1 cellular context compared by ENCODE assay signal in the genomic region with DNA sequence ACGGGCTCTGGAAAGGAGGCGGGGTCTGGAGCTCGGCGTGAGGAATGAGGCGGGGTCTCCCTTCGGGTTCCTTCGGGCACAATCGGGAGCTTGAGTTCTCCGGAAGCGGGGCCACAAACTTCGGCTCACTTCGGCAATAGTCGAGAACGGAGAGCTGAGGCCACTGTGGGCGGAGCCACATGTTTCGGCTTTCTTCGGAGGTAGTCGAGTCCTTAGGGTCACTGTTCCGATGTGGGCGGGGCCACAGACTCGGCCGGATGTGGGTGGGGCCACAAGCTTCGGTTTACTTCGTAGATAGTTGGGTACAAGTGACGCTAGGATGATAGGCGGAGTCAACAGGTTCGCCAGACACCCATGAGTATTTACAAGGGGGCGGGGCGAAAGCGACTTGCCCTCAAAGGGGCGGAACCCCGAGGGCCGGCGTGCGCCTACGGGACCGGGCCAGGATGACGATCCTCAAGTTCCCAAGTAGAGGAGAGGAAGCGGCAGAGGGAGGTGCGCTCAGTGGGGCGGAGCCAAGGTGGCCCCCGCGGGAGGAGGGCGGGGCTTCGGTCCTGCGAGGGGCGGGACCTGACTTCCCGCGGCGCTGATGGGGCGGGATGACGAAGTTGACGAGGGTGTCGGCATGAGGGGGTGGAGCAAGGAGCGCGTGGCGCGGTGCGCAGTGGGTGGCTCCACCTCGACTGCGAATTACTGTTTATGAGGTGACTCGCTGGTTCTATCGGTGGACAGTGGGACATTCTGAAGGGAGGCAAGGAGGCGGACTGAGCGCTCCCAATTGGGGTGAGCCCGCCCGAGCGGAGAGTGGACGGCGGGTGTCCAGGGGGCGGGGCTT.
TF ChIP-seq lines count a peak whose summit lies in the region.

No MANE protein-coding gene starts in this region.

TF ChIP-seq in HepG2, 621 proteins besides CTCF, POLR2A, EP300 and RAD21 (continued from another document and continues in another):
- TF ChIP-seq, protein P1, sequence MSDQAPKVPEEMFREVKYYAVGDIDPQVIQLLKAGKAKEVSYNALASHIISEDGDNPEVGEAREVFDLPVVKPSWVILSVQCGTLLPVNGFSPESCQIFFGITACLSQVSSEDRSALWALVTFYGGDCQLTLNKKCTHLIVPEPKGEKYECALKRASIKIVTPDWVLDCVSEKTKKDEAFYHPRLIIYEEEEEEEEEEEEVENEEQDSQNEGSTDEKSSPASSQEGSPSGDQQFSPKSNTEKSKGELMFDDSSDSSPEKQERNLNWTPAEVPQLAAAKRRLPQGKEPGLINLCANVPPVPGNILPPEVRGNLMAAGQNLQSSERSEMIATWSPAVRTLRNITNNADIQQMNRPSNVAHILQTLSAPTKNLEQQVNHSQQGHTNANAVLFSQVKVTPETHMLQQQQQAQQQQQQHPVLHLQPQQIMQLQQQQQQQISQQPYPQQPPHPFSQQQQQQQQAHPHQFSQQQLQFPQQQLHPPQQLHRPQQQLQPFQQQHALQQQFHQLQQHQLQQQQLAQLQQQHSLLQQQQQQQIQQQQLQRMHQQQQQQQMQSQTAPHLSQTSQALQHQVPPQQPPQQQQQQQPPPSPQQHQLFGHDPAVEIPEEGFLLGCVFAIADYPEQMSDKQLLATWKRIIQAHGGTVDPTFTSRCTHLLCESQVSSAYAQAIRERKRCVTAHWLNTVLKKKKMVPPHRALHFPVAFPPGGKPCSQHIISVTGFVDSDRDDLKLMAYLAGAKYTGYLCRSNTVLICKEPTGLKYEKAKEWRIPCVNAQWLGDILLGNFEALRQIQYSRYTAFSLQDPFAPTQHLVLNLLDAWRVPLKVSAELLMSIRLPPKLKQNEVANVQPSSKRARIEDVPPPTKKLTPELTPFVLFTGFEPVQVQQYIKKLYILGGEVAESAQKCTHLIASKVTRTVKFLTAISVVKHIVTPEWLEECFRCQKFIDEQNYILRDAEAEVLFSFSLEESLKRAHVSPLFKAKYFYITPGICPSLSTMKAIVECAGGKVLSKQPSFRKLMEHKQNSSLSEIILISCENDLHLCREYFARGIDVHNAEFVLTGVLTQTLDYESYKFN (CRISPR knock-in tag; conservative IDR thresholded peaks at IDR 0.05): peak; percentile 22; the same call in 1 of the 2 replicates
- TF ChIP-seq MAZ (IDR thresholded peaks at IDR 0.05; ENCODE audit: borderline replicate concordance, low read depth, low read length) (peak; percentile 95), MAZ (CRISPR knock-in tag; IDR thresholded peaks at IDR 0.05; ENCODE audit: low read depth) (peak; percentile 78), GATAD2A (CRISPR knock-in tag; IDR thresholded peaks at IDR 0.05) (no peak), MLLT10 (CRISPR knock-in tag; IDR thresholded peaks at IDR 0.05) (no peak), PHF20 (CRISPR knock-in tag; IDR thresholded peaks at IDR 0.05) (0 out of 2 replicates have a peak, but pooled peaks have one; percentile 29), TBX3 (IDR thresholded peaks at IDR 0.05; ENCODE audit: borderline replicate concordance) (peak; percentile 75; the same call in 1 of the 2 replicates), DNMT1 (CRISPR knock-in tag; IDR thresholded peaks at IDR 0.05) (0 out of 2 replicates have a peak, but pooled peaks have one; percentile 69), POLR2AphosphoS5 (IDR thresholded peaks at IDR 0.05; ENCODE audit: low read depth, low read length) (peak; percentile 75), RORA (CRISPR knock-in tag; IDR thresholded peaks at IDR 0.05) (no peak), FIP1L1 (IDR thresholded peaks at IDR 0.05; ENCODE audit: borderline replicate concordance, insufficient read depth, low read depth, low read length) (no peak), NFKB2 (CRISPR knock-in tag; IDR thresholded peaks at IDR 0.05; ENCODE audit: borderline replicate concordance) (0 out of 2 replicates have a peak, but pooled peaks have one; percentile 42), CHCHD3 (CRISPR knock-in tag; IDR thresholded peaks at IDR 0.05) (no peak), KLF12 (CRISPR knock-in tag; IDR thresholded peaks at IDR 0.05; ENCODE audit: borderline replicate concordance) (no peak), ERF (CRISPR knock-in tag; IDR thresholded peaks at IDR 0.05) (peak; percentile 55; the same call in 1 of the 2 replicates), GABPB1 (CRISPR knock-in tag; IDR thresholded peaks at IDR 0.05) (peak; percentile 73), ZZZ3 (CRISPR knock-in tag; IDR thresholded peaks at IDR 0.05; ENCODE audit: borderline replicate concordance) (0 out of 2 replicates have a peak, but pooled peaks have one; percentile 26), CBFB (CRISPR knock-in tag; IDR thresholded peaks at IDR 0.05) (peak; percentile 41; the same call in 1 of the 2 replicates)
- TF ChIP-seq, protein P2, sequence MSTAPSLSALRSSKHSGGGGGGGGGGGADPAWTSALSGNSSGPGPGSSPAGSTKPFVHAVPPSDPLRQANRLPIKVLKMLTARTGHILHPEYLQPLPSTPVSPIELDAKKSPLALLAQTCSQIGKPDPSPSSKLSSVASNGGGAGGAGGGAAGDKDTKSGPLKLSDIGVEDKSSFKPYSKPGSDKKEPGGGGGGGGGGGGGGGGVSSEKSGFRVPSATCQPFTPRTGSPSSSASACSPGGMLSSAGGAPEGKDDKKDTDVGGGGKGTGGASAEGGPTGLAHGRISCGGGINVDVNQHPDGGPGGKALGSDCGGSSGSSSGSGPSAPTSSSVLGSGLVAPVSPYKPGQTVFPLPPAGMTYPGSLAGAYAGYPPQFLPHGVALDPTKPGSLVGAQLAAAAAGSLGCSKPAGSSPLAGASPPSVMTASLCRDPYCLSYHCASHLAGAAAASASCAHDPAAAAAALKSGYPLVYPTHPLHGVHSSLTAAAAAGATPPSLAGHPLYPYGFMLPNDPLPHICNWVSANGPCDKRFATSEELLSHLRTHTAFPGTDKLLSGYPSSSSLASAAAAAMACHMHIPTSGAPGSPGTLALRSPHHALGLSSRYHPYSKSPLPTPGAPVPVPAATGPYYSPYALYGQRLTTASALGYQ (CRISPR knock-in tag; IDR thresholded peaks at IDR 0.05): peak; percentile 8; the same call in 1 of the 2 replicates
- TF ChIP-seq, protein P3, sequence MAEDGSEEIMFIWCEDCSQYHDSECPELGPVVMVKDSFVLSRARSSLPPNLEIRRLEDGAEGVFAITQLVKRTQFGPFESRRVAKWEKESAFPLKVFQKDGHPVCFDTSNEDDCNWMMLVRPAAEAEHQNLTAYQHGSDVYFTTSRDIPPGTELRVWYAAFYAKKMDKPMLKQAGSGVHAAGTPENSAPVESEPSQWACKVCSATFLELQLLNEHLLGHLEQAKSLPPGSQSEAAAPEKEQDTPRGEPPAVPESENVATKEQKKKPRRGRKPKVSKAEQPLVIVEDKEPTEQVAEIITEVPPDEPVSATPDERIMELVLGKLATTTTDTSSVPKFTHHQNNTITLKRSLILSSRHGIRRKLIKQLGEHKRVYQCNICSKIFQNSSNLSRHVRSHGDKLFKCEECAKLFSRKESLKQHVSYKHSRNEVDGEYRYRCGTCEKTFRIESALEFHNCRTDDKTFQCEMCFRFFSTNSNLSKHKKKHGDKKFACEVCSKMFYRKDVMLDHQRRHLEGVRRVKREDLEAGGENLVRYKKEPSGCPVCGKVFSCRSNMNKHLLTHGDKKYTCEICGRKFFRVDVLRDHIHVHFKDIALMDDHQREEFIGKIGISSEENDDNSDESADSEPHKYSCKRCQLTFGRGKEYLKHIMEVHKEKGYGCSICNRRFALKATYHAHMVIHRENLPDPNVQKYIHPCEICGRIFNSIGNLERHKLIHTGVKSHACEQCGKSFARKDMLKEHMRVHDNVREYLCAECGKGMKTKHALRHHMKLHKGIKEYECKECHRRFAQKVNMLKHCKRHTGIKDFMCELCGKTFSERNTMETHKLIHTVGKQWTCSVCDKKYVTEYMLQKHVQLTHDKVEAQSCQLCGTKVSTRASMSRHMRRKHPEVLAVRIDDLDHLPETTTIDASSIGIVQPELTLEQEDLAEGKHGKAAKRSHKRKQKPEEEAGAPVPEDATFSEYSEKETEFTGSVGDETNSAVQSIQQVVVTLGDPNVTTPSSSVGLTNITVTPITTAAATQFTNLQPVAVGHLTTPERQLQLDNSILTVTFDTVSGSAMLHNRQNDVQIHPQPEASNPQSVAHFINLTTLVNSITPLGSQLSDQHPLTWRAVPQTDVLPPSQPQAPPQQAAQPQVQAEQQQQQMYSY (CRISPR knock-in tag; IDR thresholded peaks at IDR 0.05): no peak
- TF ChIP-seq, protein P4, sequence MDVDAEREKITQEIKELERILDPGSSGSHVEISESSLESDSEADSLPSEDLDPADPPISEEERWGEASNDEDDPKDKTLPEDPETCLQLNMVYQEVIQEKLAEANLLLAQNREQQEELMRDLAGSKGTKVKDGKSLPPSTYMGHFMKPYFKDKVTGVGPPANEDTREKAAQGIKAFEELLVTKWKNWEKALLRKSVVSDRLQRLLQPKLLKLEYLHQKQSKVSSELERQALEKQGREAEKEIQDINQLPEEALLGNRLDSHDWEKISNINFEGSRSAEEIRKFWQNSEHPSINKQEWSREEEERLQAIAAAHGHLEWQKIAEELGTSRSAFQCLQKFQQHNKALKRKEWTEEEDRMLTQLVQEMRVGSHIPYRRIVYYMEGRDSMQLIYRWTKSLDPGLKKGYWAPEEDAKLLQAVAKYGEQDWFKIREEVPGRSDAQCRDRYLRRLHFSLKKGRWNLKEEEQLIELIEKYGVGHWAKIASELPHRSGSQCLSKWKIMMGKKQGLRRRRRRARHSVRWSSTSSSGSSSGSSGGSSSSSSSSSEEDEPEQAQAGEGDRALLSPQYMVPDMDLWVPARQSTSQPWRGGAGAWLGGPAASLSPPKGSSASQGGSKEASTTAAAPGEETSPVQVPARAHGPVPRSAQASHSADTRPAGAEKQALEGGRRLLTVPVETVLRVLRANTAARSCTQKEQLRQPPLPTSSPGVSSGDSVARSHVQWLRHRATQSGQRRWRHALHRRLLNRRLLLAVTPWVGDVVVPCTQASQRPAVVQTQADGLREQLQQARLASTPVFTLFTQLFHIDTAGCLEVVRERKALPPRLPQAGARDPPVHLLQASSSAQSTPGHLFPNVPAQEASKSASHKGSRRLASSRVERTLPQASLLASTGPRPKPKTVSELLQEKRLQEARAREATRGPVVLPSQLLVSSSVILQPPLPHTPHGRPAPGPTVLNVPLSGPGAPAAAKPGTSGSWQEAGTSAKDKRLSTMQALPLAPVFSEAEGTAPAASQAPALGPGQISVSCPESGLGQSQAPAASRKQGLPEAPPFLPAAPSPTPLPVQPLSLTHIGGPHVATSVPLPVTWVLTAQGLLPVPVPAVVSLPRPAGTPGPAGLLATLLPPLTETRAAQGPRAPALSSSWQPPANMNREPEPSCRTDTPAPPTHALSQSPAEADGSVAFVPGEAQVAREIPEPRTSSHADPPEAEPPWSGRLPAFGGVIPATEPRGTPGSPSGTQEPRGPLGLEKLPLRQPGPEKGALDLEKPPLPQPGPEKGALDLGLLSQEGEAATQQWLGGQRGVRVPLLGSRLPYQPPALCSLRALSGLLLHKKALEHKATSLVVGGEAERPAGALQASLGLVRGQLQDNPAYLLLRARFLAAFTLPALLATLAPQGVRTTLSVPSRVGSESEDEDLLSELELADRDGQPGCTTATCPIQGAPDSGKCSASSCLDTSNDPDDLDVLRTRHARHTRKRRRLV (CRISPR knock-in tag; IDR thresholded peaks at IDR 0.05): peak; percentile 87
- TF ChIP-seq, protein P5, sequence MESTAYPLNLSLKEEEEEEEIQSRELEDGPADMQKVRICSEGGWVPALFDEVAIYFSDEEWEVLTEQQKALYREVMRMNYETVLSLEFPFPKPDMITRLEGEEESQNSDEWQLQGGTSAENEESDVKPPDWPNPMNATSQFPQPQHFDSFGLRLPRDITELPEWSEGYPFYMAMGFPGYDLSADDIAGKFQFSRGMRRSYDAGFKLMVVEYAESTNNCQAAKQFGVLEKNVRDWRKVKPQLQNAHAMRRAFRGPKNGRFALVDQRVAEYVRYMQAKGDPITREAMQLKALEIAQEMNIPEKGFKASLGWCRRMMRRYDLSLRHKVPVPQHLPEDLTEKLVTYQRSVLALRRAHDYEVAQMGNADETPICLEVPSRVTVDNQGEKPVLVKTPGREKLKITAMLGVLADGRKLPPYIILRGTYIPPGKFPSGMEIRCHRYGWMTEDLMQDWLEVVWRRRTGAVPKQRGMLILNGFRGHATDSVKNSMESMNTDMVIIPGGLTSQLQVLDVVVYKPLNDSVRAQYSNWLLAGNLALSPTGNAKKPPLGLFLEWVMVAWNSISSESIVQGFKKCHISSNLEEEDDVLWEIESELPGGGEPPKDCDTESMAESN (CRISPR knock-in tag; conservative IDR thresholded peaks at IDR 0.05): 0 out of 2 replicates have a peak, but pooled peaks have one; percentile 27
- TF ChIP-seq, protein P6, sequence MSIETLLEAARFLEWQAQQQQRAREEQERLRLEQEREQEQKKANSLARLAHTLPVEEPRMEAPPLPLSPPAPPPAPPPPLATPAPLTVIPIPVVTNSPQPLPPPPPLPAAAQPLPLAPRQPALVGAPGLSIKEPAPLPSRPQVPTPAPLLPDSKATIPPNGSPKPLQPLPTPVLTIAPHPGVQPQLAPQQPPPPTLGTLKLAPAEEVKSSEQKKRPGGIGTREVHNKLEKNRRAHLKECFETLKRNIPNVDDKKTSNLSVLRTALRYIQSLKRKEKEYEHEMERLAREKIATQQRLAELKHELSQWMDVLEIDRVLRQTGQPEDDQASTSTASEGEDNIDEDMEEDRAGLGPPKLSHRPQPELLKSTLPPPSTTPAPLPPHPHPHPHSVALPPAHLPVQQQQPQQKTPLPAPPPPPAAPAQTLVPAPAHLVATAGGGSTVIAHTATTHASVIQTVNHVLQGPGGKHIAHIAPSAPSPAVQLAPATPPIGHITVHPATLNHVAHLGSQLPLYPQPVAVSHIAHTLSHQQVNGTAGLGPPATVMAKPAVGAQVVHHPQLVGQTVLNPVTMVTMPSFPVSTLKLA (IDR thresholded peaks at IDR 0.05): no peak; the same call in 1 of the 2 replicates
- TF ChIP-seq, protein P7, sequence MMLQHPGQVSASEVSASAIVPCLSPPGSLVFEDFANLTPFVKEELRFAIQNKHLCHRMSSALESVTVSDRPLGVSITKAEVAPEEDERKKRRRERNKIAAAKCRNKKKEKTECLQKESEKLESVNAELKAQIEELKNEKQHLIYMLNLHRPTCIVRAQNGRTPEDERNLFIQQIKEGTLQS (CRISPR knock-in tag; IDR thresholded peaks at IDR 0.05): 0 out of 2 replicates have a peak, but pooled peaks have one; percentile 15
- TF ChIP-seq, protein P8, sequence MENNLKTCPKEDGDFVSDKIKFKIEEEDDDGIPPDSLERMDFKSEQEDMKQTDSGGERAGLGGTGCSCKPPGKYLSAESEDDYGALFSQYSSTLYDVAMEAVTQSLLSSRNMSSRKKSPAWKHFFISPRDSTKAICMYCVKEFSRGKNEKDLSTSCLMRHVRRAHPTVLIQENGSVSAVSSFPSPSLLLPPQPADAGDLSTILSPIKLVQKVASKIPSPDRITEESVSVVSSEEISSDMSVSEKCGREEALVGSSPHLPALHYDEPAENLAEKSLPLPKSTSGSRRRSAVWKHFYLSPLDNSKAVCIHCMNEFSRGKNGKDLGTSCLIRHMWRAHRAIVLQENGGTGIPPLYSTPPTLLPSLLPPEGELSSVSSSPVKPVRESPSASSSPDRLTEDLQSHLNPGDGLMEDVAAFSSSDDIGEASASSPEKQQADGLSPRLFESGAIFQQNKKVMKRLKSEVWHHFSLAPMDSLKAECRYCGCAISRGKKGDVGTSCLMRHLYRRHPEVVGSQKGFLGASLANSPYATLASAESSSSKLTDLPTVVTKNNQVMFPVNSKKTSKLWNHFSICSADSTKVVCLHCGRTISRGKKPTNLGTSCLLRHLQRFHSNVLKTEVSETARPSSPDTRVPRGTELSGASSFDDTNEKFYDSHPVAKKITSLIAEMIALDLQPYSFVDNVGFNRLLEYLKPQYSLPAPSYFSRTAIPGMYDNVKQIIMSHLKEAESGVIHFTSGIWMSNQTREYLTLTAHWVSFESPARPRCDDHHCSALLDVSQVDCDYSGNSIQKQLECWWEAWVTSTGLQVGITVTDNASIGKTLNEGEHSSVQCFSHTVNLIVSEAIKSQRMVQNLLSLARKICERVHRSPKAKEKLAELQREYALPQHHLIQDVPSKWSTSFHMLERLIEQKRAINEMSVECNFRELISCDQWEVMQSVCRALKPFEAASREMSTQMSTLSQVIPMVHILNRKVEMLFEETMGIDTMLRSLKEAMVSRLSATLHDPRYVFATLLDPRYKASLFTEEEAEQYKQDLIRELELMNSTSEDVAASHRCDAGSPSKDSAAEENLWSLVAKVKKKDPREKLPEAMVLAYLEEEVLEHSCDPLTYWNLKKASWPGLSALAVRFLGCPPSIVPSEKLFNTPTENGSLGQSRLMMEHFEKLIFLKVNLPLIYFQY (CRISPR knock-in tag; IDR thresholded peaks at IDR 0.05; ENCODE audit: borderline replicate concordance): 0 out of 2 replicates have a peak, but pooled peaks have one; percentile 20
